ENCODE assay signal across 8 cellular contexts in genomic region chr1:55211909-55212308, GRCh38. TPM values are rescaled to one million over a fixed set of nuclear protein-coding genes. Genes with fewer than 3 reads are reported as not detected.
DNase-seq lines count a peak whose midpoint lies in the region; ATAC-seq and TF ChIP-seq lines count a peak whose summit lies in the region.

No MANE protein-coding gene starts in this region.

- no peak for TF ChIP-seq POLR2A in testis (IDR thresholded peaks at IDR 0.05)

- no peak for TF ChIP-seq CTCF in OCI-LY1 (IDR thresholded peaks at IDR 0.05; ENCODE audit: low read length)
- no peak for TF ChIP-seq CTCF in hepatocyte (IDR thresholded peaks at IDR 0.05; ENCODE audit: poor library complexity)
- no peak for TF ChIP-seq CTCF in testis (IDR thresholded peaks at IDR 0.05)

- ATAC-seq in GM21367 (IDR thresholded peaks at IDR 0.05; ENCODE audit: unreplicated experiment) = peak; percentile 24

- H3K4me3 ChIP-seq in OCI-LY1 (ENCODE audit: low read depth, low read length, poor library complexity, severe bottlenecking) (peak overlapping the region; percentile 93), hepatocyte (no peak overlapping the region), testis (no peak overlapping the region)

- H3F3A ChIP-seq in OCI-LY1 (ENCODE audit: insufficient read depth, low read length) = no peaks in the 10 kb centered on the region

- H3K36me3 ChIP-seq in OCI-LY1 (ENCODE audit: insufficient read depth, low read length) (no peaks in the 10 kb centered on the region), hepatocyte (replicated peaks; ENCODE audit: insufficient read depth, low read depth) (no peaks in the 10 kb centered on the region), testis (ENCODE audit: low read depth, missing control alignments) (no peaks in the 10 kb centered on the region)

- intact Hi-C loops in testis (cut with DNase I; ENCODE audit: low total_unique reads) = no loop called here

- H3K79me2 ChIP-seq in OCI-LY1 (ENCODE audit: insufficient read depth, low read length) = peaks cover 55% of the 10 kb centered on the region
- peaks cover 72% of the 10 kb centered on the region for H3K79me2 ChIP-seq in hepatocyte

- DNase-seq in CD1c-positive myeloid dendritic cell (ENCODE audit: extremely low spot score) (peak; percentile 41), hepatocyte (ENCODE audit: low spot score) (no peak), testis (no peak), NCI-H1930 (lab: John Stamatoyannopoulos, UW) (no peak), NCI-H2196 (lab: John Stamatoyannopoulos, UW; ENCODE audit: unreplicated experiment) (no peak), glomerular visceral epithelial cell (ENCODE audit: extremely low spot score) (no peak)

- peak overlapping the region; percentile 97; the same call in 1 of the 2 replicates for H3K9ac ChIP-seq in OCI-LY1 (ENCODE audit: low read length)

- H3K9me3 ChIP-seq in OCI-LY1 (ENCODE audit: low read length) (no peaks in the 10 kb centered on the region), hepatocyte (ENCODE audit: low read depth) (no peaks in the 10 kb centered on the region), testis (no peaks in the 10 kb centered on the region)

- H4K20me1 ChIP-seq in OCI-LY1 (ENCODE audit: insufficient read depth, low read length) (no peaks in the 10 kb centered on the region), hepatocyte (ENCODE audit: insufficient read depth, poor library complexity, severe bottlenecking) (peaks cover 32% of the 10 kb centered on the region)

- no peaks in the 10 kb centered on the region for H3K9me2 ChIP-seq in OCI-LY1 (ENCODE audit: low read depth, low read length)
- H3K9me2 ChIP-seq in hepatocyte (replicated peaks; ENCODE audit: insufficient read depth) = no peaks in the 10 kb centered on the region

- 82% methylated on average over 3 of the region's 3 CpGs for WGBS in hepatocyte (ENCODE audit: low lambda C conversion rate, missing lambda C conversion rate)
- 74 to 83% methylated on average over 3 of the region's 3 CpGs for WGBS in testis, 2 donors

- H3K4me1 ChIP-seq in OCI-LY1 (ENCODE audit: insufficient read depth, low read length, severe bottlenecking) (peaks cover 68% of the 10 kb centered on the region), hepatocyte (ENCODE audit: insufficient read depth) (peaks cover 38% of the 10 kb centered on the region), testis (peaks cover 36% of the 10 kb centered on the region)

- H3K27me3 ChIP-seq in OCI-LY1 (ENCODE audit: insufficient read depth, low read length) (no peaks in the 10 kb centered on the region), hepatocyte (no peaks in the 10 kb centered on the region), testis (no peaks in the 10 kb centered on the region)

- peak overlapping the region; percentile 99 for H3K4me2 ChIP-seq in OCI-LY1 (ENCODE audit: low read length)
- peak overlapping the region; percentile 92 for H3K4me2 ChIP-seq in hepatocyte

- no peak overlapping the region for H2AFZ ChIP-seq in OCI-LY1 (ENCODE audit: low read length)
- no peak overlapping the region for H2AFZ ChIP-seq in hepatocyte

- H3K27ac ChIP-seq in OCI-LY1 (ENCODE audit: low read depth, low read length, poor library complexity, severe bottlenecking) = peak overlapping the region; percentile 78
- H3K27ac ChIP-seq in hepatocyte = peak overlapping the region; percentile 25
- H3K27ac ChIP-seq in testis = peak overlapping the region in 1 of 2 donors; percentile 57

RNA-seq across cellular contexts. Expression of gene USP24, which starts 3.3 kb away (rescaled TPM):
- total RNA-seq in hepatocyte (41.9 and 45.2 TPM in 2 replicates), testis (10 to 100 TPM; 50.3 to 50.9 TPM)
- polyA plus RNA-seq in hepatocyte (9.3 and 10.8 TPM in 2 replicates), testis (ENCODE audit: insufficient read depth, low read depth, low replicate concordance) (20.2 TPM)
